In the genomic region with DNA sequence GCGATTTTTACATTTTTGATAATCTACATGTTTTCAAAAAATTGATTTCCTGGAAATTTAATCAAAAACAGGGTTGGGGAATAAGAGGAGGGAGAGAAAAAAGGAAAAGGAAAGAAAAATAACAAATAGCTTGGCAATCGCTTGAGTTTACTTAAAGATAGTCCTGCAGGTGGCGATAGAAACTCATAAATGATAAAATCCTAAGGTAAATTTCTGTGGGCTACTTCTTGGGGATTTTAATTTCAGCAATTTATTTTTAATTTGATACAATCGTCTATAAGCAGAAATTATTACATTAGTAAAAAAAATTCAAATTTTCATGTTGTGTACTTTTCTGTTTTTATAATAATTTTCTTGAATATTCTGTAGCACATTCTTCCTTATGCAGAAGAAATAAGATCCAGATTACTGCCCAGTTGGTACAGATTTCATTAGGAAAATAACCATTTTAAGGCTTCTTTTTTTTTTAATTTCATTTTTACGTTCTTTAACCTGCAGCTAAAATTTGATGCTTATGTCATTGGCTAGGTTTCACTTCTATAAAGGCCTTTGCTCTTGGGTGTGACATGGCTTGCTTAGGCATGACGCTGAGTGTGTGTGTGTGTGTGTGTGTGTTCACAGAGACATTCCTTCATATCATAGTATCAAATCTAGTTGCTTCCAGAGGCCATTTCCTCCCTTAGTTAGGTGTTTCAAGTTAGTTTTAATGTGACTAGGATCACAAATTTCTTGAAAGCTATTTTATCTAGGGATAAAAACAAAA, we compare ENCODE assay signal across 8 cellular contexts.
A peak's percentile ranks its signal among the peaks of the same experiment; 100 is the strongest.
DNase-seq lines count a peak whose midpoint lies in the region; ATAC-seq and FAIRE-seq lines count a peak whose summit lies in the region.

No MANE protein-coding gene starts in this region.

- intact Hi-C loops in head of caudate nucleus (cut with DNase I): no loop called here

- ATAC-seq in GM18519 (IDR thresholded peaks at IDR 0.05; ENCODE audit: low FRiP score, unreplicated experiment) (peak; percentile 71), HG03066 (IDR thresholded peaks at IDR 0.05; ENCODE audit: low read depth, unreplicated experiment) (peak; percentile 67), GM19328 (IDR thresholded peaks at IDR 0.05; ENCODE audit: unreplicated experiment) (no peak), HG02852 (IDR thresholded peaks at IDR 0.05; ENCODE audit: unreplicated experiment) (no peak)

- H3K4me3 ChIP-seq in CD8-positive, alpha-beta memory T cell (ENCODE audit: low read length): no peak overlapping the region

- no peaks in the 10 kb centered on the region for H3K9me3 Mint-ChIP-seq in CD8-positive, alpha-beta memory T cell

- peak; percentile 63 for FAIRE-seq in frontal cortex (lab: Jason Lieb, UNC)

- H3K27ac Mint-ChIP-seq in CD8-positive, alpha-beta memory T cell: no peak overlapping the region

- no peaks in the 10 kb centered on the region for H3K4me1 Mint-ChIP-seq in CD8-positive, alpha-beta memory T cell

- H3K4me3 Mint-ChIP-seq in CD8-positive, alpha-beta memory T cell: no peak overlapping the region

- CTCF ChIA-PET in CD8-positive, alpha-beta memory T cell (lab: Charles Lee): no interaction called here

- DNase-seq in RKO (ENCODE audit: low spot score) (peak; percentile 40), frontal cortex (ENCODE audit: low spot score in 2 of 2) (no peak), head of caudate nucleus (no peak)
- no peak for DNase-seq in CD8-positive, alpha-beta memory T cell

- H3K36me3 Mint-ChIP-seq in CD8-positive, alpha-beta memory T cell: peaks cover under 1 to 67% (median 8%) of the 10 kb centered on the region in 3 donors

- H3K9me3 ChIP-seq in CD8-positive, alpha-beta memory T cell (ENCODE audit: low read length): no peaks in the 10 kb centered on the region

- no peaks in the 10 kb centered on the region for H3K27me3 Mint-ChIP-seq in CD8-positive, alpha-beta memory T cell

- H3K4me1 ChIP-seq in CD8-positive, alpha-beta memory T cell (ENCODE audit: insufficient read depth, low read length): no peaks in the 10 kb centered on the region

- H3K36me3 ChIP-seq in CD8-positive, alpha-beta memory T cell (ENCODE audit: insufficient read depth, low read length): no peaks in the 10 kb centered on the region

- POLR2A ChIA-PET in CD8-positive, alpha-beta memory T cell (lab: Charles Lee): no interaction called here

- H3K27me3 ChIP-seq in CD8-positive, alpha-beta memory T cell (ENCODE audit: insufficient read depth, low read length, poor library complexity, severe bottlenecking): no peaks in the 10 kb centered on the region

- H3K27ac ChIP-seq in CD8-positive, alpha-beta memory T cell (ENCODE audit: low read depth, low read length): no peak overlapping the region

Comparison
In these comparisons a context has a peak if more than half of its experiments do, and no peak if none do; other contexts are left out.
1. ATAC-seq: peak in GM18519 (single experiment) and HG03066 (single experiment); none in GM19328 (single experiment) and HG02852 (single experiment).